In the genomic region with DNA sequence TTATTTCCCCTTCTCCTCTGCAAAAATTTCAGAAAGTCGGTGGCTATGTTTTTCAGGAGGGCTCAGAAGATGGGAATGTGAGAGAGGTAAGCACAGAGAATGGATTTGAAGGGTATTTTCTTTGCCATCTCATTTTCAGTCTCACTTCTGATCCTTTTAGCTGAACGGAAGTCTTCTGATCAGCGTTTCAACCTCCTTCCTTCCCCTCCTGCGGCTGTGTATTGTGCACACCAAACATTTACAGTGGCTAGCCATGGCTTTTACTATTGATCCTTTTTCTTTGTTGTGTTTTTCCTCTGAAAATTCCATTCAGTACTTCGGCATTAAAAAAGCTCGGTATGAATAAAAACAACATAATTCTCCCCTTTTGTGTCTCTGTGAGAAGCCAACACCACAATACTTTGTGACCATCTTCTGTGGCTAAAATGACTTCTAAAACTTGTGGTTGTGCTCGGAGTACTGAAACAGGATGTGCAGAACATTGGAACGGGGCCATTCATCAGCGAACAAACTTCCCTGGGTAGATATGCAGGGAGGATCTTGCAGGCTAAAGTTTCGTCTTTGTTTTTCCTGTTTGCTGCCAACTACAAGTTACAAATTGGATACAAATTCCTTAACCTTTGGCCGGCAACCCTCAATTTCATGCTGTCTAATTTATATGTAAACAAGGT, we compare ENCODE assay signal across 15 cellular contexts.
DNase-seq lines count a peak whose midpoint lies in the region; ATAC-seq and TF ChIP-seq lines count a peak whose summit lies in the region.
"Had no signal": no experiment of that assay in that cellular context is flagged by ENCODE, and none has a peak within 500 bp of the region (broad histone marks: within the 10 kb centered on the region; RNA-seq: fewer than 3 reads in every experiment).

No MANE protein-coding gene starts in this region.

- no peak overlapping the region for H3K27ac Mint-ChIP-seq in activated naive CD8-positive, alpha-beta T cell
- no peak overlapping the region for H3K27ac Mint-ChIP-seq in activated naive CD8-positive, alpha-beta T cell treated with anti-CD3 and anti-CD28 coated beads, Interleukin-2, amount 50 U/mL, for 24 hours
- no peak overlapping the region for H3K27ac Mint-ChIP-seq in stimulated activated naive CD8-positive, alpha-beta T cell treated with anti-CD3 and anti-CD28 coated beads, Interleukin-15, amount 100 ng/mL, for 72 hours
- no peak overlapping the region for H3K27ac Mint-ChIP-seq in T-helper 2 cell treated with Interferon-gamma antibody and Interleukin-4, amounts not matched to agents 5 μg/mL and 100 μg/mL, for 36 hours
- H3K27ac Mint-ChIP-seq in activated T-helper 2 cell treated with anti-CD3 and anti-CD28 coated beads, Interferon-gamma antibody, Interleukin-2, Interleukin-4, amounts not matched to agents 10 μg/mL and 5 μg/mL and 100 μg/mL, durations not matched to agents 14 hours and 24 hours and 36 hours: no peak overlapping the region

- no peak for TF ChIP-seq CTCF in GM10266 (IDR thresholded peaks at IDR 0.05; ENCODE audit: control insufficient read depth, insufficient read depth, low read depth, missing control alignments)

- intact Hi-C loops in activated T-helper 2 cell treated with anti-CD3 and anti-CD28 coated beads, Interferon-gamma antibody, Interleukin-2, Interleukin-4, amounts not matched to agents 10 μg/mL and 5 μg/mL and 100 μg/mL, durations not matched to agents 14 hours and 24 hours and 36 hours (cut with micrococcal nuclease): no loop called here

- H3K9me3 Mint-ChIP-seq in activated naive CD8-positive, alpha-beta T cell (ENCODE audit: low read depth): peaks cover 8% of the 10 kb centered on the region
- peaks cover 9% of the 10 kb centered on the region for H3K9me3 Mint-ChIP-seq in activated naive CD8-positive, alpha-beta T cell treated with anti-CD3 and anti-CD28 coated beads, Interleukin-2, amount 50 U/mL, for 24 hours
- H3K9me3 Mint-ChIP-seq in stimulated activated naive CD8-positive, alpha-beta T cell treated with anti-CD3 and anti-CD28 coated beads, Interleukin-15, amount 100 ng/mL, for 72 hours: peaks cover 15 to 33% of the 10 kb centered on the region in 2 donors
- peaks cover 7% of the 10 kb centered on the region for H3K9me3 Mint-ChIP-seq in T-helper 2 cell treated with Interferon-gamma antibody and Interleukin-4, amounts not matched to agents 5 μg/mL and 100 μg/mL, for 36 hours
- H3K9me3 Mint-ChIP-seq in activated T-helper 2 cell treated with anti-CD3 and anti-CD28 coated beads, Interferon-gamma antibody, Interleukin-2, Interleukin-4, amounts not matched to agents 10 μg/mL and 5 μg/mL and 100 μg/mL, durations not matched to agents 14 hours and 24 hours and 36 hours: peaks cover 8% of the 10 kb centered on the region

- H3K4me3 Mint-ChIP-seq in activated naive CD8-positive, alpha-beta T cell: peak overlapping the region; percentile 67
- no peak overlapping the region for H3K4me3 Mint-ChIP-seq in activated naive CD8-positive, alpha-beta T cell treated with anti-CD3 and anti-CD28 coated beads, Interleukin-2, amount 50 U/mL, for 24 hours
- peak overlapping the region; percentile 20 to 27 for H3K4me3 Mint-ChIP-seq in stimulated activated naive CD8-positive, alpha-beta T cell treated with anti-CD3 and anti-CD28 coated beads, Interleukin-15, amount 100 ng/mL, for 72 hours
- no peak overlapping the region for H3K4me3 Mint-ChIP-seq in T-helper 2 cell treated with Interferon-gamma antibody and Interleukin-4, amounts not matched to agents 5 μg/mL and 100 μg/mL, for 36 hours
- H3K4me3 Mint-ChIP-seq in activated T-helper 2 cell treated with anti-CD3 and anti-CD28 coated beads, Interferon-gamma antibody, Interleukin-2, Interleukin-4, amounts not matched to agents 10 μg/mL and 5 μg/mL and 100 μg/mL, durations not matched to agents 14 hours and 24 hours and 36 hours (ENCODE audit: low read depth): no peak overlapping the region
- H3K4me3 Mint-ChIP-seq: central memory CD8-positive, alpha-beta T cell had no signal

- no peaks in the 10 kb centered on the region for H3K27me3 Mint-ChIP-seq in activated naive CD8-positive, alpha-beta T cell
- H3K27me3 Mint-ChIP-seq in activated naive CD8-positive, alpha-beta T cell treated with anti-CD3 and anti-CD28 coated beads, Interleukin-2, amount 50 U/mL, for 24 hours: no peaks in the 10 kb centered on the region
- H3K27me3 Mint-ChIP-seq in stimulated activated naive CD8-positive, alpha-beta T cell treated with anti-CD3 and anti-CD28 coated beads, Interleukin-15, amount 100 ng/mL, for 72 hours: no peaks in the 10 kb centered on the region
- no peaks in the 10 kb centered on the region for H3K27me3 Mint-ChIP-seq in T-helper 2 cell treated with Interferon-gamma antibody and Interleukin-4, amounts not matched to agents 5 μg/mL and 100 μg/mL, for 36 hours (ENCODE audit: low read depth)
- no peaks in the 10 kb centered on the region for H3K27me3 Mint-ChIP-seq in activated T-helper 2 cell treated with anti-CD3 and anti-CD28 coated beads, Interferon-gamma antibody, Interleukin-2, Interleukin-4, amounts not matched to agents 10 μg/mL and 5 μg/mL and 100 μg/mL, durations not matched to agents 14 hours and 24 hours and 36 hours (ENCODE audit: low read depth)
- H3K27me3 Mint-ChIP-seq: central memory CD8-positive, alpha-beta T cell had no signal

- H3K36me3 Mint-ChIP-seq in activated naive CD8-positive, alpha-beta T cell: no peaks in the 10 kb centered on the region
- H3K36me3 Mint-ChIP-seq in activated naive CD8-positive, alpha-beta T cell treated with anti-CD3 and anti-CD28 coated beads, Interleukin-2, amount 50 U/mL, for 24 hours (ENCODE audit: low read depth): no peaks in the 10 kb centered on the region
- no peaks in the 10 kb centered on the region for H3K36me3 Mint-ChIP-seq in T-helper 2 cell treated with Interferon-gamma antibody and Interleukin-4, amounts not matched to agents 5 μg/mL and 100 μg/mL, for 36 hours (ENCODE audit: low read depth)
- no peaks in the 10 kb centered on the region for H3K36me3 Mint-ChIP-seq in activated T-helper 2 cell treated with anti-CD3 and anti-CD28 coated beads, Interferon-gamma antibody, Interleukin-2, Interleukin-4, amounts not matched to agents 10 μg/mL and 5 μg/mL and 100 μg/mL, durations not matched to agents 14 hours and 24 hours and 36 hours (ENCODE audit: low read depth)

- DNase-seq in activated naive CD8-positive, alpha-beta T cell treated with anti-CD3 and anti-CD28 coated beads, Interleukin-2, amount 50 U/mL, for 24 hours: no peak
- peak; percentile 56 for DNase-seq in RPMI7951 (ENCODE audit: low read depth)
- DNase-seq in globus pallidus (ENCODE audit: low spot score): peak; percentile 13
- no peak for DNase-seq in stimulated activated naive CD8-positive, alpha-beta T cell treated with anti-CD3 and anti-CD28 coated beads, Interleukin-15, amount 100 ng/mL, for 72 hours
- DNase-seq in T-helper 2 cell treated with Interferon-gamma antibody and Interleukin-4, amounts not matched to agents 5 μg/mL and 100 μg/mL, for 36 hours (ENCODE audit: low spot score): no peak
- no peak for DNase-seq in activated T-helper 2 cell treated with anti-CD3 and anti-CD28 coated beads, Interferon-gamma antibody, Interleukin-2, Interleukin-4, amounts not matched to agents 10 μg/mL and 5 μg/mL and 100 μg/mL, durations not matched to agents 14 hours and 24 hours and 36 hours (ENCODE audit: low spot score)
- DNase-seq in GM10266 (ENCODE audit: extremely low spot score): no peak
- DNase-seq: activated naive CD4-positive, alpha-beta T cell treated with Interleukin-2 at 50 U/mL for 16 hours; left colon; NCI-H1417; NCI-H2227 treated with DMSO at 0.1 percent for 48 hours; stimulated activated CD4-positive, alpha-beta T cell treated with anti-CD3 and anti-CD28 coated beads, Interleukin-4, amount 100 ng/mL, for 24 hours had no signal

- no peak for ATAC-seq in activated naive CD8-positive, alpha-beta T cell treated with anti-CD3 and anti-CD28 coated beads, Interleukin-2, amount 50 U/mL, for 24 hours
- ATAC-seq in stimulated activated naive CD8-positive, alpha-beta T cell treated with anti-CD3 and anti-CD28 coated beads, Interleukin-15, amount 100 ng/mL, for 72 hours: peak; percentile 55
- ATAC-seq: heart right ventricle, left colon had no signal

- peaks cover 20% of the 10 kb centered on the region for H3K4me1 Mint-ChIP-seq in activated naive CD8-positive, alpha-beta T cell (ENCODE audit: low read depth)
- H3K4me1 Mint-ChIP-seq in activated naive CD8-positive, alpha-beta T cell treated with anti-CD3 and anti-CD28 coated beads, Interleukin-2, amount 50 U/mL, for 24 hours: no peaks in the 10 kb centered on the region
- H3K4me1 Mint-ChIP-seq in stimulated activated naive CD8-positive, alpha-beta T cell treated with anti-CD3 and anti-CD28 coated beads, Interleukin-15, amount 100 ng/mL, for 72 hours: peaks cover 13% of the 10 kb centered on the region
- H3K4me1 Mint-ChIP-seq in T-helper 2 cell treated with Interferon-gamma antibody and Interleukin-4, amounts not matched to agents 5 μg/mL and 100 μg/mL, for 36 hours (ENCODE audit: low read depth): no peaks in the 10 kb centered on the region
- no peaks in the 10 kb centered on the region for H3K4me1 Mint-ChIP-seq in activated T-helper 2 cell treated with anti-CD3 and anti-CD28 coated beads, Interferon-gamma antibody, Interleukin-2, Interleukin-4, amounts not matched to agents 10 μg/mL and 5 μg/mL and 100 μg/mL, durations not matched to agents 14 hours and 24 hours and 36 hours (ENCODE audit: low read depth)
- H3K4me1 Mint-ChIP-seq: central memory CD8-positive, alpha-beta T cell had no signal

Comparison
In these comparisons a context has a peak if more than half of its experiments do, and no peak if none do; other contexts are left out.
1. H3K4me3 Mint-ChIP-seq: peak in activated naive CD8-positive, alpha-beta T cell (single experiment) and stimulated activated naive CD8-positive, alpha-beta T cell treated with anti-CD3 and anti-CD28 coated beads, Interleukin-15, amount 100 ng/mL, for 72 hours (2 of 2); none in activated naive CD8-positive, alpha-beta T cell treated with anti-CD3 and anti-CD28 coated beads, Interleukin-2, amount 50 U/mL, for 24 hours (single experiment), T-helper 2 cell treated with Interferon-gamma antibody and Interleukin-4, amounts not matched to agents 5 μg/mL and 100 μg/mL, for 36 hours (single experiment) and activated T-helper 2 cell treated with anti-CD3 and anti-CD28 coated beads, Interferon-gamma antibody, Interleukin-2, Interleukin-4, amounts not matched to agents 10 μg/mL and 5 μg/mL and 100 μg/mL, durations not matched to agents 14 hours and 24 hours and 36 hours (single experiment).
2. DNase-seq: peak in RPMI7951 (single experiment) and globus pallidus (single experiment); none in activated naive CD8-positive, alpha-beta T cell treated with anti-CD3 and anti-CD28 coated beads, Interleukin-2, amount 50 U/mL, for 24 hours (single experiment), stimulated activated naive CD8-positive, alpha-beta T cell treated with anti-CD3 and anti-CD28 coated beads, Interleukin-15, amount 100 ng/mL, for 72 hours (0 of 2), T-helper 2 cell treated with Interferon-gamma antibody and Interleukin-4, amounts not matched to agents 5 μg/mL and 100 μg/mL, for 36 hours (single experiment), activated T-helper 2 cell treated with anti-CD3 and anti-CD28 coated beads, Interferon-gamma antibody, Interleukin-2, Interleukin-4, amounts not matched to agents 10 μg/mL and 5 μg/mL and 100 μg/mL, durations not matched to agents 14 hours and 24 hours and 36 hours (single experiment) and GM10266 (single experiment).